8 cellular contexts compared by ENCODE assay signal in genomic region chr16:88811600-88811849, GRCh38. TPM values are rescaled to one million over a fixed set of nuclear protein-coding genes. Genes with fewer than 3 reads are reported as not detected.
DNase-seq lines count a peak whose midpoint lies in the region; TF ChIP-seq lines count a peak whose summit lies in the region.

No MANE protein-coding gene starts in this region.

- H3K4me3 Mint-ChIP-seq in activated CD4-positive, alpha-beta T cell treated with anti-CD3 and anti-CD28 coated beads, Interleukin-2, amount 10 ng/mL, durations not matched to agents 7 days and 5 days, result peak overlapping the region; percentile 85
- peak overlapping the region; percentile 88 for H3K4me3 Mint-ChIP-seq in osteocyte (ENCODE audit: unreplicated experiment)

- H3K9me3 Mint-ChIP-seq in activated CD4-positive, alpha-beta T cell treated with anti-CD3 and anti-CD28 coated beads, Interleukin-2, amount 10 ng/mL, durations not matched to agents 7 days and 5 days, result no peaks in the 10 kb centered on the region
- H3K9me3 Mint-ChIP-seq in osteocyte (ENCODE audit: unreplicated experiment), result no peaks in the 10 kb centered on the region

- H3K9me3 ChIP-seq in KOPT-K1 (ENCODE audit: insufficient read depth, low read length, poor library complexity, severe bottlenecking), result no peaks in the 10 kb centered on the region
- H3K9me3 ChIP-seq in effector memory CD4-positive, alpha-beta T cell (ENCODE audit: control insufficient read depth, low read length), result no peaks in the 10 kb centered on the region

- H3K27ac ChIP-seq in KOPT-K1 (ENCODE audit: low read depth, low read length, poor library complexity, severe bottlenecking), result peak overlapping the region; percentile 90
- H3K27ac ChIP-seq in effector memory CD4-positive, alpha-beta T cell (ENCODE audit: insufficient read depth, low read length, poor library complexity, severe bottlenecking), result peak overlapping the region; percentile 77

- POLR2A ChIA-PET in activated CD4-positive, alpha-beta T cell treated with anti-CD3 and anti-CD28 coated beads, Interleukin-2, amount 10 ng/mL, durations not matched to agents 7 days and 5 days (lab: Charles Lee), result interaction anchor here (0.5 kb wide), 1 partner anchor 1290 kb away, joined by 3 read pairs; no protein-coding TSS in a partner anchor

- peak overlapping the region; percentile 98 for H3K27ac Mint-ChIP-seq in activated CD4-positive, alpha-beta T cell treated with anti-CD3 and anti-CD28 coated beads, Interleukin-2, amount 10 ng/mL, durations not matched to agents 7 days and 5 days
- peak overlapping the region; percentile 89 for H3K27ac Mint-ChIP-seq in osteocyte (ENCODE audit: unreplicated experiment)

- CTCF ChIA-PET in activated CD4-positive, alpha-beta T cell treated with anti-CD3 and anti-CD28 coated beads, Interleukin-2, amount 10 ng/mL, durations not matched to agents 7 days and 5 days (lab: Charles Lee), result interaction anchor here (1.0 to 2.6 kb wide), 7 partner anchors 8 to 356 kb away, joined by 3 to 11 read pairs (median 5); partner anchors contain the start of gene CDT1

- H3K27me3 ChIP-seq in effector memory CD4-positive, alpha-beta T cell (replicated peaks; ENCODE audit: control insufficient read depth, insufficient read depth, low read length, poor library complexity, severe bottlenecking), result no peaks in the 10 kb centered on the region

- H3K4me1 Mint-ChIP-seq in activated CD4-positive, alpha-beta T cell treated with anti-CD3 and anti-CD28 coated beads, Interleukin-2, amount 10 ng/mL, durations not matched to agents 7 days and 5 days, result peaks cover 25% of the 10 kb centered on the region
- H3K4me1 Mint-ChIP-seq in osteocyte (ENCODE audit: unreplicated experiment), result peaks cover 21% of the 10 kb centered on the region

- DNase-seq in activated CD4-positive, alpha-beta T cell treated with anti-CD3 and anti-CD28 coated beads, Interleukin-2, amount 10 ng/mL, durations not matched to agents 7 days and 5 days, result no peak
- DNase-seq in activated CD4-positive, alpha-beta T cell treated with anti-CD3 and anti-CD28 coated beads, Interleukin-2, amount 50 U/mL, for 1 hour, result no peak
- no peak for DNase-seq in effector memory CD4-positive, alpha-beta T cell
- DNase-seq in osteocyte (ENCODE audit: extremely low spot score, unreplicated experiment) (no peak), SW 1271 (lab: John Stamatoyannopoulos, UW) (no peak), RKO (ENCODE audit: low spot score) (no peak), amniotic stem cell (lab: John Stamatoyannopoulos, UW) (no peak)

- H3K36me3 ChIP-seq in KOPT-K1 (ENCODE audit: insufficient read depth, low read length), result peaks cover 42% of the 10 kb centered on the region
- H3K36me3 ChIP-seq in effector memory CD4-positive, alpha-beta T cell (ENCODE audit: control insufficient read depth, insufficient read depth, low read length), result peaks cover 14% of the 10 kb centered on the region

- TF ChIP-seq CTCF in osteocyte (IDR thresholded peaks at IDR 0.05), result no peak

- no peaks in the 10 kb centered on the region for H3K27me3 Mint-ChIP-seq in activated CD4-positive, alpha-beta T cell treated with anti-CD3 and anti-CD28 coated beads, Interleukin-2, amount 10 ng/mL, durations not matched to agents 7 days and 5 days
- no peaks in the 10 kb centered on the region for H3K27me3 Mint-ChIP-seq in osteocyte (ENCODE audit: unreplicated experiment)

- H3K4me3 ChIP-seq in effector memory CD4-positive, alpha-beta T cell (ENCODE audit: insufficient read depth, low read depth, low read length, poor library complexity, severe bottlenecking), result peak overlapping the region; percentile 94

- H3K36me3 Mint-ChIP-seq in activated CD4-positive, alpha-beta T cell treated with anti-CD3 and anti-CD28 coated beads, Interleukin-2, amount 10 ng/mL, durations not matched to agents 7 days and 5 days (ENCODE audit: low read depth), result peaks cover 14% of the 10 kb centered on the region
- H3K36me3 Mint-ChIP-seq in osteocyte (ENCODE audit: unreplicated experiment), result no peaks in the 10 kb centered on the region

- peaks cover 18% of the 10 kb centered on the region for H3K4me1 ChIP-seq in effector memory CD4-positive, alpha-beta T cell (ENCODE audit: control insufficient read depth, insufficient read depth, low read length, poor library complexity, severe bottlenecking)

RNA-seq across cellular contexts. Expression of gene APRT, which starts 0.2 kb away (rescaled TPM):
- 100 to 1,000 TPM in 1 of 2 experiments, 10 to 100 TPM in 1; 86.2 to 112 TPM for total RNA-seq in activated CD4-positive, alpha-beta T cell treated with anti-CD3 and anti-CD28 coated beads, Interleukin-2, amount 10 ng/mL, durations not matched to agents 7 days and 5 days
- total RNA-seq in osteocyte, result 77.1 and 83.9 TPM in 2 replicates

RNA-seq across cellular contexts. Expression of gene CDT1, which starts 7.9 kb away (rescaled TPM):
- total RNA-seq in activated CD4-positive, alpha-beta T cell treated with anti-CD3 and anti-CD28 coated beads, Interleukin-2, amount 10 ng/mL, durations not matched to agents 7 days and 5 days, result 100 to 1,000 TPM; 113 to 119 TPM
- 5.6 and 6.6 TPM in 2 replicates for total RNA-seq in osteocyte

RNA-seq across cellular contexts. Expression of gene PIEZO1, which starts 26.5 kb away (rescaled TPM):
- 100 to 1,000 TPM; 239 to 303 TPM for total RNA-seq in activated CD4-positive, alpha-beta T cell treated with anti-CD3 and anti-CD28 coated beads, Interleukin-2, amount 10 ng/mL, durations not matched to agents 7 days and 5 days
- 165 and 174 TPM in 2 replicates for total RNA-seq in osteocyte

RNA-seq across cellular contexts. Expression of gene GALNS, which starts 45.2 kb away (rescaled TPM):
- 10 to 100 TPM; 29.4 to 35.7 TPM for total RNA-seq in activated CD4-positive, alpha-beta T cell treated with anti-CD3 and anti-CD28 coated beads, Interleukin-2, amount 10 ng/mL, durations not matched to agents 7 days and 5 days
- 47.0 and 51.5 TPM in 2 replicates for total RNA-seq in osteocyte

RNA-seq across cellular contexts. Expression of gene TRAPPC2L, which starts 45.4 kb away (rescaled TPM):
- total RNA-seq in activated CD4-positive, alpha-beta T cell treated with anti-CD3 and anti-CD28 coated beads, Interleukin-2, amount 10 ng/mL, durations not matched to agents 7 days and 5 days, result 10 to 100 TPM; 47.7 to 55.7 TPM
- 71.7 and 74.0 TPM in 2 replicates for total RNA-seq in osteocyte

Comparison
In these comparisons a context has a peak if more than half of its experiments do, and no peak if none do; other contexts are left out.
1. RNA of gene CDT1, which starts 7.9 kb away (total RNA-seq): 113 to 119 TPM in activated CD4-positive, alpha-beta T cell treated with anti-CD3 and anti-CD28 coated beads, Interleukin-2, amount 10 ng/mL, durations not matched to agents 7 days and 5 days; 5.6 to 6.6 TPM in osteocyte; every median in the first group is over 10 times any median in the second.